In genomic region chrX:129568349-129568748, GRCh38 we compare ENCODE assay signal across 27 cellular contexts. TPM values are rescaled to one million over a fixed set of nuclear protein-coding genes. Genes with fewer than 3 reads are reported as not detected.
DNase-seq lines count a peak whose midpoint lies in the region; ATAC-seq, FAIRE-seq and TF ChIP-seq lines count a peak whose summit lies in the region.
"Had no signal": no experiment of that assay in that cellular context is flagged by ENCODE, and none has a peak within 500 bp of the region (broad histone marks: within the 10 kb centered on the region; RNA-seq: fewer than 3 reads in every experiment).

No MANE protein-coding gene starts in this region.

- intact Hi-C loops in gastrocnemius medialis (cut with DNase I; ENCODE audit: low total_unique reads): no loop called here

- TF ChIP-seq POLR2A in A549 (IDR thresholded peaks at IDR 0.05; ENCODE audit: low read length) (no peak), gastrocnemius medialis (IDR thresholded peaks at IDR 0.05) (no peak)

- H3K36me3 Mint-ChIP-seq in nephron (ENCODE audit: low read depth): peaks cover 69% of the 10 kb centered on the region

- DNase-seq in A549 (ENCODE audit: low read depth in 1 of 2, low spot score in 1 of 2): no peak
- DNase-seq in GM19239 (ENCODE audit: insufficient read length, low spot score): no peak
- no peak for DNase-seq in gastrocnemius medialis
- DNase-seq in activated naive CD4-positive, alpha-beta T cell treated with anti-CD3 and anti-CD28 coated beads, Interleukin-2, amount 50 U/mL, for 16 hours: no peak
- DNase-seq in SHP77 treated with DMSO at 0.1 percent for 48 hours (lab: John Stamatoyannopoulos, UW): no peak
- DNase-seq: ACHN; BE2C; C1 segment of cervical spinal cord; CD4-positive, alpha-beta memory T cell; CD4-positive, CD25-positive, alpha-beta regulatory T cell; CD8-positive, alpha-beta memory T cell; COR-L47; DMS 273 treated with DMSO at 0.1 percent for 48 hours; DMS153; DMS53; DMS79; DND-41; EL; GDM1 had no signal

- TF ChIP-seq RAD21 in A549 (conservative IDR thresholded peaks at IDR 0.05 in 1 of 2, IDR thresholded peaks at IDR 0.05 in 1 of 2): no peak

- peak; percentile 83 for FAIRE-seq in A549 (lab: Jason Lieb, UNC)
- peak; percentile 11 for FAIRE-seq in GM19239 (lab: Jason Lieb, UNC)
- FAIRE-seq: GM12878, GM12892 had no signal

- POLR2A ChIA-PET in A549 (lab: Yijun Ruan, JAX): no interaction called here

- no peaks in the 10 kb centered on the region for H3K36me3 ChIP-seq in gastrocnemius medialis

- H3K27ac ChIP-seq in A549 (no peak overlapping the region), gastrocnemius medialis (peak overlapping the region in 3 of 4 donors; percentile 28 to 40 (median 33))
- H3K27ac ChIP-seq: 22Rv1, BLaER1 had no signal

- peak overlapping the region in 2 of 3 experiments; percentile 67 to 85 for H3K27ac Mint-ChIP-seq in nephron
- H3K27ac Mint-ChIP-seq: CD14-positive monocyte; CD4-positive, alpha-beta memory T cell; CD4-positive, CD25-positive, alpha-beta regulatory T cell; CD8-positive, alpha-beta memory T cell had no signal

- no peak overlapping the region for H3K4me2 ChIP-seq in A549
- H3K4me2 ChIP-seq: BLaER1 had no signal

- CTCF ChIA-PET in A549 (lab: Yijun Ruan, JAX): interaction anchor here (1.8 kb wide), 1 partner anchor 33 kb away, joined by 3 read pairs; no protein-coding TSS in a partner anchor

- TF ChIP-seq CTCF in A549 (IDR thresholded peaks at IDR 0.05) (no peak), nephron (IDR thresholded peaks at IDR 0.05; ENCODE audit: unreplicated experiment in 3 of 3) (no peak), gastrocnemius medialis (IDR thresholded peaks at IDR 0.05 in 4 of 5, conservative IDR thresholded peaks at IDR 0.05 in 1 of 5) (no peak)

- H3K9me3 Mint-ChIP-seq in nephron: peaks cover 2% of the 10 kb centered on the region
- H3K9me3 Mint-ChIP-seq: CD4-positive, alpha-beta memory T cell; CD4-positive, CD25-positive, alpha-beta regulatory T cell; CD8-positive, alpha-beta memory T cell had no signal

- ATAC-seq in A549 (no peak), gastrocnemius medialis (peak; percentile 46 to 69), HG03280 (IDR thresholded peaks at IDR 0.05; ENCODE audit: unreplicated experiment) (no peak), HG03565 (IDR thresholded peaks at IDR 0.05; ENCODE audit: unreplicated experiment) (no peak)
- ATAC-seq: GM12878 had no signal

- no peak for TF ChIP-seq EP300 in A549 (IDR thresholded peaks at IDR 0.05)

- in situ Hi-C loops in gastrocnemius medialis (cut with MboI; ENCODE audit: low sequenced_read_pairs in 4 of 4): no loop called here

- H3K4me1 ChIP-seq in A549: no peaks in the 10 kb centered on the region
- H3K4me1 ChIP-seq in gastrocnemius medialis: peaks cover 0 to 4% of the 10 kb centered on the region in 2 donors
- H3K4me1 ChIP-seq: BE2C had no signal

- H3K27me3 ChIP-seq in gastrocnemius medialis: no peaks in the 10 kb centered on the region
- H3K27me3 ChIP-seq: BE2C had no signal

- WGBS in A549 (ENCODE audit: missing lambda C conversion rate): 91% methylated on average over 3 of the region's 3 CpGs

- H3K9me3 ChIP-seq in A549: no peaks in the 10 kb centered on the region
- H3K9me3 ChIP-seq in gastrocnemius medialis: no peaks in the 10 kb centered on the region
- H3K9me3 ChIP-seq: BE2C had no signal

- H3K27me3 Mint-ChIP-seq in nephron (ENCODE audit: low read depth): no peaks in the 10 kb centered on the region
- H3K27me3 Mint-ChIP-seq: CD4-positive, alpha-beta memory T cell; CD4-positive, CD25-positive, alpha-beta regulatory T cell had no signal

- H3K4me3 ChIP-seq in A549: no peak overlapping the region
- H3K4me3 ChIP-seq in gastrocnemius medialis: no peak overlapping the region
- H3K4me3 ChIP-seq: BLaER1, GM12878 had no signal

- no peak overlapping the region for H3K4me3 Mint-ChIP-seq in nephron
- H3K4me3 Mint-ChIP-seq: CD14-positive monocyte; CD4-positive, alpha-beta memory T cell; CD4-positive, CD25-positive, alpha-beta regulatory T cell; CD8-positive, alpha-beta memory T cell had no signal

- peaks cover 14% of the 10 kb centered on the region for H3K4me1 Mint-ChIP-seq in nephron

TF ChIP-seq in A549, 52 proteins besides CTCF, POLR2A, EP300 and RAD21:
- TF ChIP-seq SMC3 (IDR thresholded peaks at IDR 0.05): no peak
- no peak for TF ChIP-seq HEYL (CRISPR knock-in tag; IDR thresholded peaks at IDR 0.05)
- TF ChIP-seq ZFP36 (IDR thresholded peaks at IDR 0.05; ENCODE audit: borderline replicate concordance, partially characterized antibody): no peak
- no peak for TF ChIP-seq HES2 (IDR thresholded peaks at IDR 0.05)
- TF ChIP-seq E2F6 (IDR thresholded peaks at IDR 0.05; ENCODE audit: borderline replicate concordance, low read depth): no peak
- TF ChIP-seq NPAS2 (CRISPR knock-in tag; IDR thresholded peaks at IDR 0.05; ENCODE audit: borderline replicate concordance): no peak
- no peak for TF ChIP-seq HMGXB4 (CRISPR knock-in tag; IDR thresholded peaks at IDR 0.05; ENCODE audit: borderline replicate concordance)
- no peak for TF ChIP-seq HOXA7 (CRISPR knock-in tag; IDR thresholded peaks at IDR 0.05)
- TF ChIP-seq FOSB (CRISPR knock-in tag; IDR thresholded peaks at IDR 0.05): no peak
- TF ChIP-seq CBX8 (IDR thresholded peaks at IDR 0.05): no peak
- TF ChIP-seq HOXB5 (CRISPR knock-in tag; IDR thresholded peaks at IDR 0.05): no peak
- no peak for TF ChIP-seq NR3C1 (IDR thresholded peaks at IDR 0.05)
- no peak for TF ChIP-seq FOXS1 (CRISPR knock-in tag; IDR thresholded peaks at IDR 0.05)

RNA-seq across cellular contexts. Expression of gene OCRL, which starts 28.3 kb away (rescaled TPM):
- polyA plus RNA-seq in A549 (2011; rRNA removed): 49.0 and 51.4 TPM in 2 replicates
- polyA plus RNA-seq in A549 (2012; cell fraction: cytosol; rRNA removed): 11.0 and 14.6 TPM in 2 replicates
- 15.2 and 22.5 TPM in 2 replicates for polyA plus RNA-seq in A549 (2012; cell fraction: nucleus; rRNA removed)
- polyA plus RNA-seq in A549 (2017; fragmentation: RNase III; extraction: RNeasy Plus Mini Kit Qiagen cat#74134 plus additional on column Dnase treatment): 22.4 to 23.9 TPM (median 22.4 TPM) in 3 replicates
- polyA minus RNA-seq in A549 (2011; rRNA and poly(A)+ RNA removed): 21.2 and 21.5 TPM in 2 replicates
- total RNA-seq in gastrocnemius medialis: 10 to 100 TPM in 2 of 4 donors, 1 to 10 TPM in 2; 6.7 to 10.8 (median 8.6) TPM

RNA-seq across cellular contexts. Expression of gene SMARCA1, which starts 45.1 kb away (rescaled TPM):
- polyA plus RNA-seq in A549 (2011; rRNA removed) (63.7 and 77.2 TPM in 2 replicates), A549 (2017; fragmentation: RNase III; extraction: RNeasy Plus Mini Kit Qiagen cat#74134 plus additional on column Dnase treatment) (56.5 to 72.4 TPM (median 71.8 TPM) in 3 replicates)
- polyA plus RNA-seq in A549 (2012; cell fraction: cytosol; rRNA removed): 11.5 and 12.0 TPM in 2 replicates
- 8.3 and 12.3 TPM in 2 replicates for polyA plus RNA-seq in A549 (2012; cell fraction: nucleus; rRNA removed)
- 15.3 and 15.6 TPM in 2 replicates for polyA minus RNA-seq in A549 (2011; rRNA and poly(A)+ RNA removed)
- 10 to 100 TPM; 11.6 to 16.7 (median 15.9) TPM for total RNA-seq in gastrocnemius medialis

Comparison
In these comparisons a context has a peak if more than half of its experiments do, and no peak if none do; other contexts are left out.
1. ATAC-seq: peak in gastrocnemius medialis (2 of 2); none in A549 (0 of 2), HG03280 (single experiment) and HG03565 (single experiment).
2. H3K27ac ChIP-seq: peak in gastrocnemius medialis (3 of 4); none in A549 (0 of 2).